Comparison of ENCODE assay signal across 32 cellular contexts in the genomic region with DNA sequence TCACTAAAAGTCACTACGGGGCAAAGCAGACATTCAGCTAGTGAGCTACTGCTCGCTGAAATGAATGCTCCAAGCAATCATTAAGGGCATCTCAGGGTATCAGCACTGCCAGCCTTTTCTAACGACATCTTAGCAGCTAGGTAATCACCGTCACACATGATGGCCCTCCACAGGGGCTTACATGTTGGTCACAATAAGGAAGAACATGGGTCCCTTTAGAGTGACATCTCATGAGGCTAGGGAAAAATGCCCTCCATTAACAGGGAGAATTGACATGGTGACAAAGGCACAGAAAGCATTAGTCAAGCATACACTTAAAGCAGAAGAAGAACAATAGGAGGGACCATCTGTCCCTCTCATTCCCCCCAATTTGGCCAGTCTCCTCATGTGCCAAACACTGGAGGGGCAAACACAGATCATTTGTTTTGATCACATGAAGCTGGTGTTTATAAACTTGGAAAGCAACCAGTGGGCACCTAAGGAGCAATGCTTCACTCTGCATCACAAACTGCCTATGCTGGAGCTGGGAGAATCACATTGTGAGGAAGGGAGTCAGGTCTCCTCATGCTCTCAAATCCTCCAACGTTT.
A peak's percentile ranks its signal among the peaks of the same experiment; 100 is the strongest.
DNase-seq lines count a peak whose midpoint lies in the region; ATAC-seq and TF ChIP-seq lines count a peak whose summit lies in the region.
"Had no signal": no experiment of that assay in that cellular context is flagged by ENCODE, and none has a peak within 500 bp of the region (broad histone marks: within the 10 kb centered on the region; RNA-seq: fewer than 3 reads in every experiment).

No MANE protein-coding gene starts in this region.

- H3K9me2 ChIP-seq in MM.1S (replicated peaks; ENCODE audit: insufficient read depth, low read length): no peaks in the 10 kb centered on the region

- no peak overlapping the region for H2AFZ ChIP-seq in MM.1S (ENCODE audit: low read length)

- peaks cover 71% of the 10 kb centered on the region for H3K4me1 Mint-ChIP-seq in nephron
- H3K4me1 Mint-ChIP-seq in stimulated activated effector memory CD8-positive, alpha-beta T cell treated with anti-CD3 and anti-CD28 coated beads, Interleukin-12 subunit alpha, Interleukin-12 subunit beta, amount 100 ng/mL, for 72 hours: no peaks in the 10 kb centered on the region
- H3K4me1 Mint-ChIP-seq: activated CD4-positive, alpha-beta memory T cell treated with anti-CD3 and anti-CD28 coated beads, Interleukin-2, amount 10 ng/mL, durations not matched to agents 7 days and 5 days; nephron progenitor cell had no signal

- ATAC-seq in SK-N-SH treated with all-trans-retinoic acid at 6 μM for 48 hours: no peak
- no peak for ATAC-seq in stimulated activated effector memory CD8-positive, alpha-beta T cell treated with anti-CD3 and anti-CD28 coated beads, Interleukin-12 subunit alpha, Interleukin-12 subunit beta, amount 100 ng/mL, for 72 hours
- ATAC-seq: HCT116, K562, left cardiac atrium, mucosa of descending colon, pancreas, right cardiac atrium had no signal

- no peak for TF ChIP-seq POLR2A in erythroblast (IDR thresholded peaks at IDR 0.05; ENCODE audit: low read length)

- no peaks in the 10 kb centered on the region for H3K79me2 ChIP-seq in MM.1S (ENCODE audit: low read length)

- DNase-seq in NCI-H1092 (lab: John Stamatoyannopoulos, UW): peak; percentile 89
- peak; percentile 57 to 78 for DNase-seq in NCI-H2081 (lab: John Stamatoyannopoulos, UW)
- peak; percentile 99 for DNase-seq in NCI-H748 (lab: John Stamatoyannopoulos, UW; ENCODE audit: unreplicated experiment)
- no peak for DNase-seq in erythroblast (lab: John Stamatoyannopoulos, UW)
- DNase-seq in MM.1S: no peak
- DNase-seq in stimulated activated effector memory CD8-positive, alpha-beta T cell treated with anti-CD3 and anti-CD28 coated beads, Interleukin-12 subunit alpha, Interleukin-12 subunit beta, amount 100 ng/mL, for 72 hours (ENCODE audit: low spot score in 2 of 2): no peak
- DNase-seq: ACHN; activated CD4-positive, alpha-beta memory T cell treated with anti-CD3 and anti-CD28 coated beads, Interleukin-2, amount 10 ng/mL, durations not matched to agents 7 days and 5 days; activated CD4-positive, CD25-positive, alpha-beta regulatory T cell treated with anti-CD3 and anti-CD28 coated beads, Interleukin-2, amount 50 U/mL, for 72 hours; activated CD8-positive, alpha-beta memory T cell treated with anti-CD3 and anti-CD28 coated beads, Interleukin-2, amount 50 U/mL, for 48 hours; central memory CD4-positive, alpha-beta T cell; DMS79; esophagus squamous epithelium; foreskin melanocyte; GF-D8; left cardiac atrium; mucosa of descending colon; NCI-H187 treated with DMSO at 0.1 percent for 48 hours; NCI-H524; nephron progenitor cell; pancreas; right cardiac atrium; spleen had no signal

- H3K9me3 ChIP-seq in MM.1S (replicated peaks; ENCODE audit: insufficient read depth, low read length): no peaks in the 10 kb centered on the region
- H3K9me3 ChIP-seq: esophagus squamous epithelium, mucosa of descending colon, pancreas, spleen had no signal

- no peak overlapping the region for H3K9ac ChIP-seq in MM.1S (ENCODE audit: low read length)

- H3K4me2 ChIP-seq in MM.1S (ENCODE audit: low read depth, low read length): no peak overlapping the region

- no peak overlapping the region for H3K4me3 ChIP-seq in MM.1S (ENCODE audit: low read length)
- H3K4me3 ChIP-seq: esophagus squamous epithelium, K562, mucosa of descending colon, pancreas, SK-N-MC, spleen had no signal

- H4K20me1 ChIP-seq in MM.1S (ENCODE audit: insufficient read depth, low read length): no peaks in the 10 kb centered on the region

- TF ChIP-seq CTCF in nephron (IDR thresholded peaks at IDR 0.05; ENCODE audit: unreplicated experiment in 3 of 3): no peak
- TF ChIP-seq CTCF in MM.1S (IDR thresholded peaks at IDR 0.05; ENCODE audit: low read length): no peak

- no peaks in the 10 kb centered on the region for H3K36me3 Mint-ChIP-seq in nephron (ENCODE audit: low read depth)
- no peaks in the 10 kb centered on the region for H3K36me3 Mint-ChIP-seq in stimulated activated effector memory CD8-positive, alpha-beta T cell treated with anti-CD3 and anti-CD28 coated beads, Interleukin-12 subunit alpha, Interleukin-12 subunit beta, amount 100 ng/mL, for 72 hours
- H3K36me3 Mint-ChIP-seq: activated naive CD8-positive, alpha-beta T cell; type B pancreatic cell had no signal

- peak overlapping the region; percentile 30 to 74 (median 32) for H3K27ac Mint-ChIP-seq in nephron
- H3K27ac Mint-ChIP-seq in stimulated activated effector memory CD8-positive, alpha-beta T cell treated with anti-CD3 and anti-CD28 coated beads, Interleukin-12 subunit alpha, Interleukin-12 subunit beta, amount 100 ng/mL, for 72 hours: no peak overlapping the region
- H3K27ac Mint-ChIP-seq: activated CD4-positive, alpha-beta memory T cell treated with anti-CD3 and anti-CD28 coated beads, Interleukin-2, amount 10 ng/mL, durations not matched to agents 7 days and 5 days; activated naive CD8-positive, alpha-beta T cell; nephron progenitor cell; T-helper 1 cell treated with Interleukin-12 subunit alpha and Interleukin-12 subunit beta and Interleukin-4 antibody, amounts not matched to agents 30 μg/mL and 1 μg/mL, for 36 hours; type B pancreatic cell had no signal

- no peaks in the 10 kb centered on the region for H3K36me3 ChIP-seq in MM.1S (replicated peaks; ENCODE audit: insufficient read depth, low read length)
- H3K36me3 ChIP-seq: esophagus squamous epithelium, pancreas, spleen had no signal

- H3K27me3 ChIP-seq in MM.1S (replicated peaks; ENCODE audit: insufficient read depth, low read length): no peaks in the 10 kb centered on the region
- H3K27me3 ChIP-seq: esophagus squamous epithelium, pancreas, spleen had no signal

- H3K4me3 Mint-ChIP-seq in nephron: no peak overlapping the region
- H3K4me3 Mint-ChIP-seq in stimulated activated effector memory CD8-positive, alpha-beta T cell treated with anti-CD3 and anti-CD28 coated beads, Interleukin-12 subunit alpha, Interleukin-12 subunit beta, amount 100 ng/mL, for 72 hours: no peak overlapping the region
- H3K4me3 Mint-ChIP-seq: activated CD4-positive, alpha-beta memory T cell treated with anti-CD3 and anti-CD28 coated beads, Interleukin-2, amount 10 ng/mL, durations not matched to agents 7 days and 5 days; activated naive CD8-positive, alpha-beta T cell; nephron progenitor cell; T-helper 1 cell treated with Interleukin-12 subunit alpha and Interleukin-12 subunit beta and Interleukin-4 antibody, amounts not matched to agents 30 μg/mL and 1 μg/mL, for 36 hours; type B pancreatic cell had no signal

- H3F3A ChIP-seq in MM.1S (ENCODE audit: insufficient read depth, low read length): no peaks in the 10 kb centered on the region

- H3K9me3 Mint-ChIP-seq in nephron: no peaks in the 10 kb centered on the region
- no peaks in the 10 kb centered on the region for H3K9me3 Mint-ChIP-seq in stimulated activated effector memory CD8-positive, alpha-beta T cell treated with anti-CD3 and anti-CD28 coated beads, Interleukin-12 subunit alpha, Interleukin-12 subunit beta, amount 100 ng/mL, for 72 hours
- H3K9me3 Mint-ChIP-seq: activated CD4-positive, alpha-beta memory T cell treated with anti-CD3 and anti-CD28 coated beads, Interleukin-2, amount 10 ng/mL, durations not matched to agents 7 days and 5 days; nephron progenitor cell; T-helper 1 cell treated with Interleukin-12 subunit alpha and Interleukin-12 subunit beta and Interleukin-4 antibody, amounts not matched to agents 30 μg/mL and 1 μg/mL, for 36 hours; type B pancreatic cell had no signal

- no peak overlapping the region for H3K27ac ChIP-seq in MM.1S (ENCODE audit: low read length)
- H3K27ac ChIP-seq: esophagus squamous epithelium, pancreas, RWPE1, SK-N-MC, spleen had no signal

- H3K4me1 ChIP-seq in MM.1S (ENCODE audit: low read length): no peaks in the 10 kb centered on the region
- H3K4me1 ChIP-seq: esophagus squamous epithelium, pancreas, spleen had no signal

- H3K27me3 Mint-ChIP-seq in nephron (ENCODE audit: low read depth): no peaks in the 10 kb centered on the region
- H3K27me3 Mint-ChIP-seq: activated naive CD8-positive, alpha-beta T cell; type B pancreatic cell had no signal

TF ChIP-seq in SK-N-SH treated with all-trans-retinoic acid at 6 μM for 48 hours, 23 proteins besides CTCF, POLR2A, EP300 and RAD21 (continues in another document):
- TF ChIP-seq, protein P1, sequence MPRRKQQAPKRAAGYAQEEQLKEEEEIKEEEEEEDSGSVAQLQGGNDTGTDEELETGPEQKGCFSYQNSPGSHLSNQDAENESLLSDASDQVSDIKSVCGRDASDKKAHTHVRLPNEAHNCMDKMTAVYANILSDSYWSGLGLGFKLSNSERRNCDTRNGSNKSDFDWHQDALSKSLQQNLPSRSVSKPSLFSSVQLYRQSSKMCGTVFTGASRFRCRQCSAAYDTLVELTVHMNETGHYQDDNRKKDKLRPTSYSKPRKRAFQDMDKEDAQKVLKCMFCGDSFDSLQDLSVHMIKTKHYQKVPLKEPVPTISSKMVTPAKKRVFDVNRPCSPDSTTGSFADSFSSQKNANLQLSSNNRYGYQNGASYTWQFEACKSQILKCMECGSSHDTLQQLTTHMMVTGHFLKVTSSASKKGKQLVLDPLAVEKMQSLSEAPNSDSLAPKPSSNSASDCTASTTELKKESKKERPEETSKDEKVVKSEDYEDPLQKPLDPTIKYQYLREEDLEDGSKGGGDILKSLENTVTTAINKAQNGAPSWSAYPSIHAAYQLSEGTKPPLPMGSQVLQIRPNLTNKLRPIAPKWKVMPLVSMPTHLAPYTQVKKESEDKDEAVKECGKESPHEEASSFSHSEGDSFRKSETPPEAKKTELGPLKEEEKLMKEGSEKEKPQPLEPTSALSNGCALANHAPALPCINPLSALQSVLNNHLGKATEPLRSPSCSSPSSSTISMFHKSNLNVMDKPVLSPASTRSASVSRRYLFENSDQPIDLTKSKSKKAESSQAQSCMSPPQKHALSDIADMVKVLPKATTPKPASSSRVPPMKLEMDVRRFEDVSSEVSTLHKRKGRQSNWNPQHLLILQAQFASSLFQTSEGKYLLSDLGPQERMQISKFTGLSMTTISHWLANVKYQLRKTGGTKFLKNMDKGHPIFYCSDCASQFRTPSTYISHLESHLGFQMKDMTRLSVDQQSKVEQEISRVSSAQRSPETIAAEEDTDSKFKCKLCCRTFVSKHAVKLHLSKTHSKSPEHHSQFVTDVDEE (CRISPR knock-in tag; IDR thresholded peaks at IDR 0.05): no peak
- TF ChIP-seq, protein P2, sequence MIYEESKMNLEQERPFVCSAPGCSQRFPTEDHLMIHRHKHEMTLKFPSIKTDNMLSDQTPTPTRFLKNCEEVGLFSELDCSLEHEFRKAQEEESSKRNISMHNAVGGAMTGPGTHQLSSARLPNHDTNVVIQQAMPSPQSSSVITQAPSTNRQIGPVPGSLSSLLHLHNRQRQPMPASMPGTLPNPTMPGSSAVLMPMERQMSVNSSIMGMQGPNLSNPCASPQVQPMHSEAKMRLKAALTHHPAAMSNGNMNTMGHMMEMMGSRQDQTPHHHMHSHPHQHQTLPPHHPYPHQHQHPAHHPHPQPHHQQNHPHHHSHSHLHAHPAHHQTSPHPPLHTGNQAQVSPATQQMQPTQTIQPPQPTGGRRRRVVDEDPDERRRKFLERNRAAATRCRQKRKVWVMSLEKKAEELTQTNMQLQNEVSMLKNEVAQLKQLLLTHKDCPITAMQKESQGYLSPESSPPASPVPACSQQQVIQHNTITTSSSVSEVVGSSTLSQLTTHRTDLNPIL (CRISPR knock-in tag; IDR thresholded peaks at IDR 0.05; ENCODE audit: low read depth): no peak
- no peak for TF ChIP-seq ZNF565 (CRISPR knock-in tag; conservative IDR thresholded peaks at IDR 0.05; ENCODE audit: low read depth)

Comparison
In these comparisons a context has a peak if more than half of its experiments do, and no peak if none do; other contexts are left out.
1. DNase-seq: peak in NCI-H1092 (single experiment), NCI-H2081 (2 of 2) and NCI-H748 (single experiment); none in erythroblast (0 of 2), MM.1S (single experiment) and stimulated activated effector memory CD8-positive, alpha-beta T cell treated with anti-CD3 and anti-CD28 coated beads, Interleukin-12 subunit alpha, Interleukin-12 subunit beta, amount 100 ng/mL, for 72 hours (0 of 2).